Comparison of ENCODE assay signal across 18 cellular contexts in the genomic region with DNA sequence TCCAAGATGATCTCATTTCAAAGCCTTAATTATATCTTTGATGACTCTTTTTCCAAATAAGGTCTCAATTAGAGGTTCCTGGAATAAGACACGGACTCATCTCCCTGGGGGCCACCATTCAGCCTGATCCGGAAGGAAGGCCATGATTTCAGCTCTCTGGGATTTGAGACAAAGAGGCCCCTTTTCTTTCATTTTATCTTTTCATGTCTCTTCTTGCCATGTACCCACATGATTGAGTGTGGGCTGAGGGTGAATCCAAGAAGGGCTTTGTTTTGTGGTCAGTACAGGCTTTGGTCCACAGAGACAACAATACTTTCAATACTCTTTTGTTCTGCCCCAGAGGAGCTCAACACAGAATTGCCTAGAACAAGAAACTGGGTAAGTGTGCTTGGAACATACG.
DNase-seq lines count a peak whose midpoint lies in the region; ATAC-seq, FAIRE-seq and TF ChIP-seq lines count a peak whose summit lies in the region.
"Had no signal": no experiment of that assay in that cellular context is flagged by ENCODE, and none has a peak within 500 bp of the region (broad histone marks: within the 10 kb centered on the region; RNA-seq: fewer than 3 reads in every experiment).

No MANE protein-coding gene starts in this region.

- peaks cover 0 to 2% of the 10 kb centered on the region in 2 experiments; a peak in 2 of 4 replicates for H3K9me3 ChIP-seq in H1 (ENCODE audit: insufficient read depth in 2 of 2, low read depth in 1 of 2, low read length in 1 of 2)
- H3K9me3 ChIP-seq in keratinocyte (ENCODE audit: control insufficient read depth, low read depth, low read length) = no peaks in the 10 kb centered on the region
- peaks cover 5% of the 10 kb centered on the region for H3K9me3 ChIP-seq in MG63
- H3K9me3 ChIP-seq: psoas muscle, testis had no signal

- H4K20me1 ChIP-seq in H1 (replicated peaks in 1 of 2; ENCODE audit: control insufficient read depth in 1 of 2, insufficient read depth in 2 of 2, low read length in 2 of 2) (no peaks in the 10 kb centered on the region), keratinocyte (ENCODE audit: control insufficient read depth, extremely low read depth, insufficient read depth, low read length) (no peaks in the 10 kb centered on the region)

- H2BK15ac ChIP-seq in H1 (ENCODE audit: low read length) = no peak overlapping the region

- no peak overlapping the region for H3K56ac ChIP-seq in H1 (replicated peaks; ENCODE audit: insufficient read length, low read depth, low read length)

- H3K23ac ChIP-seq in H1 (ENCODE audit: insufficient read length) = no peak overlapping the region

- H3K14ac ChIP-seq in H1 (ENCODE audit: insufficient read length) = no peak overlapping the region

- peak overlapping the region; percentile 92; the same call in 1 of the 2 replicates for H2BK12ac ChIP-seq in H1 (ENCODE audit: low read depth, low read length)

- H3K9ac ChIP-seq in H1 (replicated peaks in 1 of 4; ENCODE audit: extremely low read depth in 1 of 4, low read depth in 3 of 4, low read length in 3 of 4) (no peak overlapping the region), keratinocyte (ENCODE audit: control insufficient read depth, extremely low read depth, insufficient read depth, low read length) (no peak overlapping the region)

- H2BK120ac ChIP-seq in H1 (replicated peaks; ENCODE audit: low read depth, low read length) = peak overlapping the region; percentile 74

- H2AFZ ChIP-seq in H1 (ENCODE audit: low read length) = no peak overlapping the region; the same call in 1 of the 2 replicates
- H2AFZ ChIP-seq in keratinocyte (ENCODE audit: control insufficient read depth, low read length) = no peak overlapping the region

- FAIRE-seq in H1 (lab: Jason Lieb, UNC) (no peak), keratinocyte (lab: Jason Lieb, UNC) (no peak)

- H3K27me3 ChIP-seq in H1 (replicated peaks in 1 of 4; ENCODE audit: control insufficient read depth in 3 of 4, extremely low read depth in 1 of 4, insufficient read depth in 3 of 4, low read length in 3 of 4) (no peaks in the 10 kb centered on the region), keratinocyte (ENCODE audit: control insufficient read depth, extremely low read depth, insufficient read depth, low read length) (no peaks in the 10 kb centered on the region), MG63 (no peaks in the 10 kb centered on the region)
- H3K27me3 ChIP-seq: heart left ventricle, testis had no signal

- TF ChIP-seq EP300 in H1 (IDR thresholded peaks at IDR 0.05; ENCODE audit: borderline replicate concordance in 1 of 2, low read depth in 2 of 2, low read length in 2 of 2) = no peak

- H2BK20ac ChIP-seq in H1 (ENCODE audit: low read length) = peak overlapping the region; percentile 98

- no peak for TF ChIP-seq RAD21 in H1 (IDR thresholded peaks at IDR 0.05 in 1 of 2, conservative IDR thresholded peaks at IDR 0.05 in 1 of 2; ENCODE audit: low read depth in 2 of 2, low read length in 2 of 2)

- H3K4me3 ChIP-seq in H1 (ENCODE audit: extremely low read depth in 1 of 4, insufficient read depth in 2 of 4, low read depth in 3 of 4, low read length in 4 of 4) = no peak overlapping the region
- H3K4me3 ChIP-seq in keratinocyte (ENCODE audit: control insufficient read depth in 2 of 3, extremely low read depth in 1 of 3, insufficient read depth in 2 of 3, low read depth in 1 of 3, low read length in 3 of 3) = no peak overlapping the region
- H3K4me3 ChIP-seq in MG63 = no peak overlapping the region
- H3K4me3 ChIP-seq: heart left ventricle, psoas muscle, testis had no signal

- H3K79me2 ChIP-seq in H1 (ENCODE audit: control insufficient read depth in 1 of 2, insufficient read depth in 2 of 2, low read length in 2 of 2) (no peaks in the 10 kb centered on the region), keratinocyte (ENCODE audit: control insufficient read depth, insufficient read depth, low read length) (no peaks in the 10 kb centered on the region)

- DNase-seq in NCI-H82 (lab: John Stamatoyannopoulos, UW) (peak; percentile 7), NCI-H82 treated with DMSO at 0.1 percent for 48 hours (lab: John Stamatoyannopoulos, UW; ENCODE audit: unreplicated experiment) (no peak), H1 (ENCODE audit: low read depth in 1 of 2, low spot score in 2 of 2) (no peak), keratinocyte (ENCODE audit: low read depth, low spot score) (no peak), MG63 (no peak), GM19238 (ENCODE audit: insufficient read length, low spot score) (no peak)
- DNase-seq in activated T-cell treated with anti-CD3 and anti-CD28 coated beads, Interleukin-2, amount 50 U/mL, for 1 hour = no peak
- DNase-seq: activated CD4-positive, CD25-positive, alpha-beta regulatory T cell; activated naive CD8-positive, alpha-beta T cell treated with anti-CD3 and anti-CD28 coated beads for 36 hours; activated T-cell treated with anti-CD3 and anti-CD28 coated beads, Interleukin-2, amount 50 U/mL, for 72 hours; heart left ventricle; MV-4-11; NCI-H187; psoas muscle; SIG-M5; testis had no signal

- peak overlapping the region; percentile 42; the same call in 1 of the 2 replicates for H3K18ac ChIP-seq in H1 (ENCODE audit: extremely low read depth, low read length)

- peak overlapping the region; percentile 83 for H4K91ac ChIP-seq in H1 (replicated peaks; ENCODE audit: insufficient read length, low read length)

- H3K4me1 ChIP-seq in H1 (replicated peaks in 1 of 4; ENCODE audit: control insufficient read depth in 3 of 4, insufficient read depth in 4 of 4, low read length in 3 of 4) (peaks cover 3 to 12% (median 10%) of the 10 kb centered on the region in 4 experiments; a peak in 4 of 7 replicates), keratinocyte (ENCODE audit: control insufficient read depth, extremely low read depth, insufficient read depth, low read length) (no peaks in the 10 kb centered on the region)
- H3K4me1 ChIP-seq: heart left ventricle, psoas muscle, testis had no signal

- peak overlapping the region; percentile 34 for H3K4ac ChIP-seq in H1 (replicated peaks; ENCODE audit: insufficient read length, low read depth, low read length)

- H2AK5ac ChIP-seq in H1 (ENCODE audit: low read depth, low read length) = no peak overlapping the region

- POLR2A ChIA-PET in H1 (lab: Charles Lee; ENCODE audit: partially characterized antibody) = interaction anchor here (0.5 to 1.0 kb wide), 2 partner anchors 130 to 368 kb away, joined by 3 to 4 read pairs; no protein-coding TSS in a partner anchor

- dilution Hi-C loops in keratinocyte (cut with MboI; ENCODE audit: extremely low pct_ligation_motif_present, low sequenced_read_pairs) = no loop called here

- 63% methylated on average over 3 of the region's 3 CpGs; no CpG with 5 or more reads in 1 of the 2 experiments for WGBS in H1 (ENCODE audit: extremely low coverage in 1 of 2, insufficient coverage in 1 of 2, insufficient read length in 1 of 2, insufficient replicate concordance in 2 of 2, low coverage in 1 of 2, low lambda C conversion rate in 2 of 2, missing lambda C conversion rate in 1 of 2), 2 experiments

- TF ChIP-seq POLR2A in H1 (IDR thresholded peaks at IDR 0.05; ENCODE audit: control extremely low read depth in 1 of 2, low read depth in 2 of 2, low read length in 2 of 2) = no peak

- CTCF ChIA-PET in H1 (lab: Charles Lee; ENCODE audit: partially characterized antibody) = interaction anchor here (1.0 to 1.8 kb wide), 2 partner anchors 55 to 58 kb away, joined by 3 to 4 read pairs; no protein-coding TSS in a partner anchor

- no peaks in the 10 kb centered on the region for H3K9me1 ChIP-seq in keratinocyte (ENCODE audit: control insufficient read depth, extremely low read depth, insufficient read depth, low read length)

- no peak overlapping the region for H4K8ac ChIP-seq in H1 (ENCODE audit: extremely low read depth, insufficient read depth, low read length)

- H3K4me2 ChIP-seq in H1 (ENCODE audit: insufficient read depth in 1 of 2, low read depth in 2 of 2, low read length in 2 of 2) (peak overlapping the region; percentile 23 to 41; a peak in 1 of 4 replicates), keratinocyte (ENCODE audit: control insufficient read depth, extremely low read depth, insufficient read depth, low read depth, low read length) (no peak overlapping the region)

- ATAC-seq in HG03139 (IDR thresholded peaks at IDR 0.05; ENCODE audit: unreplicated experiment) = no peak
- ATAC-seq: activated T-cell treated with anti-CD3 and anti-CD28 coated beads, Interleukin-2, amount 50 U/mL, for 72 hours; esophagus mucosa; psoas muscle had no signal

- no peaks in the 10 kb centered on the region for H3K36me3 ChIP-seq in H1 (ENCODE audit: control insufficient read depth in 2 of 4, insufficient read depth in 4 of 4, low read length in 3 of 4)
- H3K36me3 ChIP-seq in keratinocyte (ENCODE audit: control insufficient read depth in 2 of 2, extremely low read depth in 1 of 2, insufficient read depth in 2 of 2, low read length in 2 of 2) = no peaks in the 10 kb centered on the region
- H3K36me3 ChIP-seq in MG63 = no peaks in the 10 kb centered on the region
- H3K36me3 ChIP-seq: heart left ventricle had no signal

- no peak for TF ChIP-seq CTCF in H1 (IDR thresholded peaks at IDR 0.05; ENCODE audit: control extremely low read depth in 1 of 3, insufficient read depth in 1 of 3, low read depth in 1 of 3, low read length in 3 of 3)
- no peak for TF ChIP-seq CTCF in keratinocyte (optimal IDR thresholded peaks at IDR 0.05 in 1 of 3, IDR thresholded peaks at IDR 0.05 in 1 of 3, conservative IDR thresholded peaks at IDR 0.05 in 1 of 3; ENCODE audit: extremely low read depth in 1 of 3, insufficient read depth in 2 of 3, low read length in 3 of 3)

- H4K5ac ChIP-seq in H1 (ENCODE audit: insufficient read length, low read depth, low read length) = peak overlapping the region; percentile 46

- H2BK5ac ChIP-seq in H1 (ENCODE audit: low read depth, low read length) = peak overlapping the region; percentile 82; the same call in 1 of the 2 replicates

- peak overlapping the region; percentile 20; the same call in 1 of the 2 replicates for H3K27ac ChIP-seq in H1 (ENCODE audit: low read depth, low read length)
- H3K27ac ChIP-seq in keratinocyte (ENCODE audit: control insufficient read depth, insufficient read depth, low read length) = peak overlapping the region; percentile 8
- H3K27ac ChIP-seq: heart left ventricle, psoas muscle, testis had no signal

- no peaks in the 10 kb centered on the region for H3K23me2 ChIP-seq in H1 (ENCODE audit: low read depth, low read length)

- no peaks in the 10 kb centered on the region for H3K79me1 ChIP-seq in H1 (ENCODE audit: low read depth, low read length)

TF ChIP-seq in H1, 55 proteins besides CTCF, POLR2A, EP300 and RAD21 (continues in another document):
- no peak for TF ChIP-seq YY1 (IDR thresholded peaks at IDR 0.05; ENCODE audit: low read depth, low read length)
- TF ChIP-seq EGR1 (IDR thresholded peaks at IDR 0.05; ENCODE audit: borderline replicate concordance, low read depth, low read length) = no peak
- TF ChIP-seq HDAC6 (IDR thresholded peaks at IDR 0.05; ENCODE audit: low read depth, low read length) = no peak
- no peak for TF ChIP-seq KDM5A (IDR thresholded peaks at IDR 0.05; ENCODE audit: low read length)
- no peak for TF ChIP-seq CBX8 (IDR thresholded peaks at IDR 0.05; ENCODE audit: borderline replicate concordance, low read depth, low read length)
- no peak for TF ChIP-seq RFX5 (IDR thresholded peaks at IDR 0.05; ENCODE audit: borderline replicate concordance, low read depth, low read length)
- no peak for TF ChIP-seq CBX5 (IDR thresholded peaks at IDR 0.05; ENCODE audit: low read depth, low read length)
- TF ChIP-seq CREB1 (IDR thresholded peaks at IDR 0.05) = no peak
